Comparison of ENCODE assay signal across 8 cellular contexts in genomic region chrX:135973548-135974278, GRCh38. TPM values are rescaled to one million over a fixed set of nuclear protein-coding genes. Genes with fewer than 3 reads are reported as not detected.
A peak's percentile ranks its signal among the peaks of the same experiment; 100 is the strongest.
DNase-seq lines count a peak whose midpoint lies in the region; ATAC-seq and TF ChIP-seq lines count a peak whose summit lies in the region.

TSS of gene MMGT1 (minus strand) at chrX:135973988. CDS start at chrX:135973675, 313 bp downstream.

- H3K36me3 Mint-ChIP-seq in activated T-cell treated with anti-CD3 and anti-CD28 coated beads, Interleukin-2, amount 50 U/mL, for 4 hours (ENCODE audit: insufficient read depth), result no peaks in the 10 kb centered on the region

- TF ChIP-seq CTCF in Panc1 (IDR thresholded peaks at IDR 0.05), result no peak

- H3K4me1 ChIP-seq in Panc1 (ENCODE audit: control insufficient read depth, insufficient read depth, low read length), result peaks cover 15% of the 10 kb centered on the region
- peaks cover 11% of the 10 kb centered on the region for H3K4me1 ChIP-seq in muscle layer of colon (ENCODE audit: insufficient read depth, low read length)

- peak within 1 kb of the TSS; percentile 90 for H3K27ac ChIP-seq in Panc1 (ENCODE audit: low read length)
- peak within 1 kb of the TSS; percentile 80 for H3K27ac ChIP-seq in muscle layer of colon (ENCODE audit: low read depth, low read length)

- BruUV-seq in Panc1 (replicated peaks; lab: Mats Ljungman, UMichigan), result no TSS peak

- intact Hi-C loops in Panc1 (cut with micrococcal nuclease; ENCODE audit: unreplicated experiment), result no loop called here

- no peaks in the 10 kb centered on the region for H3K9me3 ChIP-seq in Panc1 (ENCODE audit: control insufficient read depth, insufficient read depth, low read depth, low read length)
- no peaks in the 10 kb centered on the region for H3K9me3 ChIP-seq in muscle layer of colon (ENCODE audit: low read length)

- H3K27me3 ChIP-seq in Panc1 (ENCODE audit: control insufficient read depth, insufficient read depth, low read length) (no peaks in the 10 kb centered on the region), muscle layer of colon (ENCODE audit: control insufficient read depth in 1 of 2, insufficient read depth in 2 of 2, low read length in 2 of 2) (peaks cover 0 to 4% of the 10 kb centered on the region in 2 donors)

- no peaks in the 10 kb centered on the region for H3K27me3 Mint-ChIP-seq in activated T-cell treated with anti-CD3 and anti-CD28 coated beads, Interleukin-2, amount 50 U/mL, for 4 hours (ENCODE audit: low read depth)

- peak within 1 kb of the TSS; percentile 34 for H3K9ac ChIP-seq in muscle layer of colon (ENCODE audit: low read length)

- H3K36me3 ChIP-seq in Panc1 (ENCODE audit: control insufficient read depth, insufficient read depth, low read length) (no peaks in the 10 kb centered on the region), muscle layer of colon (ENCODE audit: insufficient read depth, low read length) (no peaks in the 10 kb centered on the region)

- H3K4me3 ChIP-seq in Panc1 (ENCODE audit: low read depth in 2 of 2, low read length in 2 of 2) (peak within 1 kb of the TSS; percentile 94 to 97), muscle layer of colon (ENCODE audit: low read depth in 1 of 2, low read length in 2 of 2) (peak within 1 kb of the TSS; percentile 56 to 70)

- DNase-seq in DMS114 treated with DMSO at 0.1 percent for 48 hours (lab: John Stamatoyannopoulos, UW; ENCODE audit: unreplicated experiment) (peak; percentile 57), KG1 (lab: John Stamatoyannopoulos, UW) (peak; percentile 61), Panc1 (ENCODE audit: low read depth, low spot score) (peak; percentile 77)
- DNase-seq in activated T-cell treated with anti-CD3 and anti-CD28 coated beads, Interleukin-2, amount 50 U/mL, for 4 hours, result peak; percentile 77
- DNase-seq in stimulated activated CD8-positive, alpha-beta memory T cell treated with anti-CD3 and anti-CD28 coated beads, Interleukin-7, amount 100 ng/mL, for 1 hour (ENCODE audit: low read depth in 2 of 2), result peak; percentile 45 to 49

- CTCF ChIA-PET in Panc1 (lab: Charles Lee), result interaction anchor here (0.6 kb wide), 1 partner anchor 24 kb away, joined by 3 read pairs; no protein-coding TSS in a partner anchor

- no peaks in the 10 kb centered on the region for H3K9me3 Mint-ChIP-seq in activated T-cell treated with anti-CD3 and anti-CD28 coated beads, Interleukin-2, amount 50 U/mL, for 4 hours

- POLR2A ChIA-PET in Panc1 (lab: Charles Lee), result interaction anchor here (0.6 to 0.7 kb wide), 2 partner anchors 11 to 148 kb away, joined by 4 to 5 read pairs; partner anchors contain the start of gene SLC9A6

- peak within 1 kb of the TSS; percentile 99 for H3K4me3 Mint-ChIP-seq in activated T-cell treated with anti-CD3 and anti-CD28 coated beads, Interleukin-2, amount 50 U/mL, for 4 hours

- ATAC-seq in GM21717 (IDR thresholded peaks at IDR 0.05; ENCODE audit: unreplicated experiment), result peak; percentile 78
- ATAC-seq in Panc1, result peak; percentile 92
- ATAC-seq in activated T-cell treated with anti-CD3 and anti-CD28 coated beads, Interleukin-2, amount 50 U/mL, for 4 hours, result peak; percentile 91 to 92
- peak; percentile 92 for ATAC-seq in esophagus mucosa

- in situ Hi-C loops in Panc1 (cut with HindIII; ENCODE audit: low pct_unique_long_range_greater_than_20kb, low sequenced_read_pairs), result no loop called here

- H3K4me1 Mint-ChIP-seq in activated T-cell treated with anti-CD3 and anti-CD28 coated beads, Interleukin-2, amount 50 U/mL, for 4 hours (ENCODE audit: low read depth), result peaks cover 45% of the 10 kb centered on the region

RNA-seq across cellular contexts. Expression of gene MMGT1, which starts in this region (rescaled TPM):
- total RNA-seq in Panc1 (2021; ENCODE audit: unreplicated experiment) (31.4 TPM), esophagus mucosa (12.9 TPM)
- 10.8 TPM for polyA plus RNA-seq in Panc1 (2012; ENCODE audit: insufficient read length)
- 10 to 100 TPM; 25.6 to 29.0 (median 25.8) TPM for total RNA-seq in activated T-cell treated with anti-CD3 and anti-CD28 coated beads, Interleukin-2, amount 50 U/mL, for 4 hours

Comparison
In these comparisons a context has a peak if more than half of its experiments do, and no peak if none do; other contexts are left out.
1. Peak in every context shown above with its lines: DNase-seq, ATAC-seq, H3K4me3 ChIP-seq and H3K27ac ChIP-seq.